Comparison of ENCODE assay signal across 8 cellular contexts in the genomic region with DNA sequence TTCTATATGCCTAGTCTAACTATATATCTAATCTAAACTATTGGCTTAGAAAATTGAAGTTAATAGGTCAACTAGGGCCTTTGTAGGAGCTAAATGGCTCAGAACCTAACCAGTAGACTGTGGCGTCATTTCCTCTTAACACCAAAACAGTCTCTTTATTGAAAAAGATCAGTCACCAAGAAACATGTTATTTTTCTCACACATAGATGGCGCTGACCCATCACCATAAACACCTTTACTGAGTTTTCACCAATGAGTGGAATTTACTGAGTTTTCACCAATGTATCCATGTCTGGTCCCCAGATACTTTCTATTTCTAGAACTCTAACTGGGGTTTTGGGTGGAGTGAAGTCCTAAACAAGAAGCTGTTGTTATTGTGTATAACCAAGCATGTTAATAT.
DNase-seq lines count a peak whose midpoint lies in the region; ATAC-seq and TF ChIP-seq lines count a peak whose summit lies in the region.

No MANE protein-coding gene starts in this region.

- no peaks in the 10 kb centered on the region for H3K79me2 ChIP-seq in HCT116 (ENCODE audit: insufficient read depth, low read length)

- TF ChIP-seq CTCF in C4-2B (conservative IDR thresholded peaks at IDR 0.05) (peak; percentile 47), HCT116 (IDR thresholded peaks at IDR 0.05 in 2 of 3, conservative IDR thresholded peaks at IDR 0.05 in 1 of 3; ENCODE audit: borderline replicate concordance in 1 of 3, insufficient read depth in 1 of 3, low read depth in 2 of 3, low read length in 2 of 3) (peak; percentile 30 to 63 (median 46); a peak in 5 of 6 replicates), RWPE1 (conservative IDR thresholded peaks at IDR 0.05; ENCODE audit: low read depth) (peak; percentile 34), GM20000 (IDR thresholded peaks at IDR 0.05; ENCODE audit: extremely low read depth, missing control alignments) (no peak)

- intact Hi-C loops in HCT116 (cut with micrococcal nuclease), result loop anchor here (2.0 to 10.0 kb wide), 3 partner anchors 720 to 1242 kb away; partner anchors contain the start of gene TENT5A

- H3K4me2 ChIP-seq in HCT116 (ENCODE audit: low read length), result no peak overlapping the region

- CTCF ChIA-PET in HCT116 (lab: Charles Lee) (interaction anchor here (0.8 kb wide), 1 partner anchor 118 kb away, joined by 3 read pairs; no protein-coding TSS in a partner anchor), RWPE1 (lab: Yijun Ruan, JAX) (interaction anchor here (0.5 to 0.7 kb wide), 4 partner anchors 14 to 1223 kb away, joined by 3 read pairs; no protein-coding TSS in a partner anchor)

- H3K36me3 ChIP-seq in HCT116 (ENCODE audit: control insufficient read depth in 1 of 2, insufficient read depth in 2 of 2, low read length in 2 of 2), result no peaks in the 10 kb centered on the region

- TF ChIP-seq RAD21 in HCT116 (IDR thresholded peaks at IDR 0.05; ENCODE audit: low read depth), result peak; percentile 74

- no peaks in the 10 kb centered on the region for H3K27me3 ChIP-seq in HCT116 (ENCODE audit: insufficient read depth, low read length)

- ATAC-seq in HCT116 (peak; percentile 71), HG02642 (IDR thresholded peaks at IDR 0.05; ENCODE audit: poor library complexity, unreplicated experiment) (no peak)

- H3K27ac ChIP-seq in C4-2B, result no peak overlapping the region
- no peak overlapping the region for H3K27ac ChIP-seq in HCT116 (ENCODE audit: low read depth, low read length)
- H3K27ac ChIP-seq in RWPE1, result no peak overlapping the region

- POLR2A ChIA-PET in HCT116 (lab: Charles Lee) (no interaction called here), RWPE1 (lab: Yijun Ruan, JAX; ENCODE audit: low non-redundant PET) (no interaction called here)

- no peaks in the 10 kb centered on the region for H4K20me1 ChIP-seq in HCT116 (ENCODE audit: insufficient read depth)

- peak; percentile 35 for DNase-seq in HCT116 (ENCODE audit: low read depth, low spot score)
- peak; percentile 13 for DNase-seq in RWPE1 (ENCODE audit: low spot score)
- DNase-seq in iris pigment epithelial cell (ENCODE audit: low read depth), result peak; percentile 36
- DNase-seq in anterior cingulate cortex (lab: John Stamatoyannopoulos, UW), result no peak
- DNase-seq in NCI-H1092 treated with DMSO at 0.1 percent for 48 hours (lab: John Stamatoyannopoulos, UW), result no peak
- no peak for DNase-seq in GM20000 (ENCODE audit: low spot score)

- H3K4me1 ChIP-seq in HCT116 (ENCODE audit: control insufficient read depth in 1 of 2, insufficient read depth in 2 of 2, low read length in 2 of 2), result no peaks in the 10 kb centered on the region

- H3K9me3 ChIP-seq in HCT116 (ENCODE audit: control insufficient read depth in 1 of 2, insufficient read depth in 1 of 2, low read depth in 1 of 2, low read length in 2 of 2), result no peaks in the 10 kb centered on the region

- RAD21 ChIA-PET in HCT116 (lab: Charles Lee; ENCODE audit: low non-redundant PET in 1 of 2, low total read pairs in 2 of 2, uncharacterized antibody in 2 of 2, unreplicated experiment in 2 of 2), result no interaction called here

- H3K9ac ChIP-seq in HCT116 (ENCODE audit: low read length), result no peak overlapping the region

- no peak overlapping the region for H2AFZ ChIP-seq in HCT116 (ENCODE audit: low read depth, low read length, poor library complexity, severe bottlenecking)

- no peak for TF ChIP-seq POLR2A in HCT116 (IDR thresholded peaks at IDR 0.05; ENCODE audit: borderline replicate concordance, extremely low read depth, insufficient read depth, insufficient read length)

- BruUV-seq in HCT116 (replicated peaks; lab: Mats Ljungman, UMichigan), result no TSS peak

- no peaks in the 10 kb centered on the region for H3K9me2 ChIP-seq in HCT116 (ENCODE audit: insufficient read depth)

- no peak overlapping the region for H3K4me3 ChIP-seq in HCT116 (replicated peaks in 1 of 2; ENCODE audit: low read depth in 1 of 2, low read length in 2 of 2)

TF ChIP-seq in HCT116, 20 proteins besides CTCF, POLR2A, EP300 and RAD21:
- TF ChIP-seq ATF3 (IDR thresholded peaks at IDR 0.05) (no peak), ZNF274 (IDR thresholded peaks at IDR 0.05; ENCODE audit: low read depth, low read length) (no peak), CEBPB (IDR thresholded peaks at IDR 0.05; ENCODE audit: low read depth) (no peak), POLR2AphosphoS5 (IDR thresholded peaks at IDR 0.05; ENCODE audit: low read depth, low read length) (no peak), ZFX (IDR thresholded peaks at IDR 0.05) (no peak), EGR1 (IDR thresholded peaks at IDR 0.05; ENCODE audit: low read depth) (no peak), EZH2phosphoT487 (IDR thresholded peaks at IDR 0.05; ENCODE audit: borderline replicate concordance) (no peak), ELF1 (IDR thresholded peaks at IDR 0.05; ENCODE audit: borderline replicate concordance, low read depth) (no peak), SIN3A (IDR thresholded peaks at IDR 0.05; ENCODE audit: low read depth) (no peak), FOSL1 (IDR thresholded peaks at IDR 0.05; ENCODE audit: low read depth) (no peak), REST (IDR thresholded peaks at IDR 0.05; ENCODE audit: low read depth) (no peak), SRF (IDR thresholded peaks at IDR 0.05; ENCODE audit: low read depth) (no peak), SP1 (IDR thresholded peaks at IDR 0.05; ENCODE audit: low read depth) (no peak), YY1 (IDR thresholded peaks at IDR 0.05; ENCODE audit: extremely low read depth, insufficient replicate concordance, low read depth, low read length) (no peak), JUND (IDR thresholded peaks at IDR 0.05) (no peak), CBX3 (IDR thresholded peaks at IDR 0.05; ENCODE audit: low read depth) (no peak)
- TF ChIP-seq, protein P1, sequence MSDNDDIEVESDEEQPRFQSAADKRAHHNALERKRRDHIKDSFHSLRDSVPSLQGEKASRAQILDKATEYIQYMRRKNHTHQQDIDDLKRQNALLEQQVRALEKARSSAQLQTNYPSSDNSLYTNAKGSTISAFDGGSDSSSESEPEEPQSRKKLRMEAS (IDR thresholded peaks at IDR 0.05), result no peak
- TF ChIP-seq, protein P2, sequence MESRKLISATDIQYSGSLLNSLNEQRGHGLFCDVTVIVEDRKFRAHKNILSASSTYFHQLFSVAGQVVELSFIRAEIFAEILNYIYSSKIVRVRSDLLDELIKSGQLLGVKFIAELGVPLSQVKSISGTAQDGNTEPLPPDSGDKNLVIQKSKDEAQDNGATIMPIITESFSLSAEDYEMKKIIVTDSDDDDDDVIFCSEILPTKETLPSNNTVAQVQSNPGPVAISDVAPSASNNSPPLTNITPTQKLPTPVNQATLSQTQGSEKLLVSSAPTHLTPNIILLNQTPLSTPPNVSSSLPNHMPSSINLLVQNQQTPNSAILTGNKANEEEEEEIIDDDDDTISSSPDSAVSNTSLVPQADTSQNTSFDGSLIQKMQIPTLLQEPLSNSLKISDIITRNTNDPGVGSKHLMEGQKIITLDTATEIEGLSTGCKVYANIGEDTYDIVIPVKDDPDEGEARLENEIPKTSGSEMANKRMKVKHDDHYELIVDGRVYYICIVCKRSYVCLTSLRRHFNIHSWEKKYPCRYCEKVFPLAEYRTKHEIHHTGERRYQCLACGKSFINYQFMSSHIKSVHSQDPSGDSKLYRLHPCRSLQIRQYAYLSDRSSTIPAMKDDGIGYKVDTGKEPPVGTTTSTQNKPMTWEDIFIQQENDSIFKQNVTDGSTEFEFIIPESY (IDR thresholded peaks at IDR 0.05; ENCODE audit: extremely low read depth, insufficient replicate concordance, low read length), result no peak

Comparison
In these comparisons a context has a peak if more than half of its experiments do, and no peak if none do; other contexts are left out.
1. DNase-seq: peak in HCT116 (single experiment), RWPE1 (single experiment) and iris pigment epithelial cell (single experiment); none in anterior cingulate cortex (0 of 58), NCI-H1092 treated with DMSO at 0.1 percent for 48 hours (single experiment) and GM20000 (single experiment).